2 cellular contexts compared by ENCODE assay signal in the genomic region with DNA sequence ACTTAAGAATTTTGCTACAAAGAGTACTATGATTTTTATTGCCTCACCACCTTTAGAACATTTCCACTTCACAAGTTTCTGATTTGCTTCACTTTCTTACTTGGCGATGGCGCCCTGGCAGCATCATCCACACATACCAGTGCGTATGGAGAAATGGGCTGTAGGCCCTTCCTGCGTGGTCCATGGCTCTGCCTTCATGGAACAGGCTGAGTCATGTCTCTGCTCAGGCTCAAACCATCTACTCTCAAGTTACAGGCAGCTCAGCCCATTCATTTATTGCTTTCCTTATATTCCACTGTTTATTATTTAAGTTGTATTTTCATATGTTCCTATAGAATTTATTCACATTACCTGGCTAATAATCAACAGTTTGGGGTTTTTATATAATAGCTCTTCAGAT.
TF ChIP-seq lines count a peak whose summit lies in the region.

No MANE protein-coding gene starts in this region.

TF ChIP-seq in HepG2, 621 proteins besides CTCF, POLR2A, EP300 and RAD21:
- TF ChIP-seq ZBTB33 (CRISPR knock-in tag; IDR thresholded peaks at IDR 0.05) (peak; percentile 42; the same call in 1 of the 2 replicates), RFXANK (CRISPR knock-in tag; IDR thresholded peaks at IDR 0.05) (no peak), ZNF770 (CRISPR knock-in tag; IDR thresholded peaks at IDR 0.05) (no peak), GABPA (IDR thresholded peaks at IDR 0.05; ENCODE audit: low read depth, low read length) (no peak), GABPA (CRISPR knock-in tag; IDR thresholded peaks at IDR 0.05; ENCODE audit: low read depth) (no peak), NR2F6 (IDR thresholded peaks at IDR 0.05) (no peak), NR2F6 (CRISPR knock-in tag; IDR thresholded peaks at IDR 0.05) (no peak)
TF ChIP-seq in HepG2: peak in this region for 1.

TF ChIP-seq in WTC11, 78 proteins besides CTCF, POLR2A, EP300 and RAD21:
- TF ChIP-seq RORB (CRISPR knock-in tag; IDR thresholded peaks at IDR 0.05) (no peak), ZNF138 (CRISPR knock-in tag; conservative IDR thresholded peaks at IDR 0.05) (no peak), AR (CRISPR knock-in tag; IDR thresholded peaks at IDR 0.05) (no peak), ZNF121 (CRISPR knock-in tag; IDR thresholded peaks at IDR 0.05) (no peak)
- TF ChIP-seq, protein P1, sequence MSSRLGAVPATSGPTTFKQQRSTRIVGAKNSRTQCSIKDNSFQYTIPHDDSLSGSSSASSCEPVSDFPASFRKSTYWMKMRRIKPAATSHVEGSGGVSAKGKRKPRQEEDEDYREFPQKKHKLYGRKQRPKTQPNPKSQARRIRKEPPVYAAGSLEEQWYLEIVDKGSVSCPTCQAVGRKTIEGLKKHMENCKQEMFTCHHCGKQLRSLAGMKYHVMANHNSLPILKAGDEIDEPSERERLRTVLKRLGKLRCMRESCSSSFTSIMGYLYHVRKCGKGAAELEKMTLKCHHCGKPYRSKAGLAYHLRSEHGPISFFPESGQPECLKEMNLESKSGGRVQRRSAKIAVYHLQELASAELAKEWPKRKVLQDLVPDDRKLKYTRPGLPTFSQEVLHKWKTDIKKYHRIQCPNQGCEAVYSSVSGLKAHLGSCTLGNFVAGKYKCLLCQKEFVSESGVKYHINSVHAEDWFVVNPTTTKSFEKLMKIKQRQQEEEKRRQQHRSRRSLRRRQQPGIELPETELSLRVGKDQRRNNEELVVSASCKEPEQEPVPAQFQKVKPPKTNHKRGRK (CRISPR knock-in tag; IDR thresholded peaks at IDR 0.05; ENCODE audit: borderline replicate concordance), result no peak
